23 cellular contexts compared by ENCODE assay signal in genomic region chr17:64087252-64088005, GRCh38. TPM values are rescaled to one million over a fixed set of nuclear protein-coding genes. Genes with fewer than 3 reads are reported as not detected.
DNase-seq lines count a peak whose midpoint lies in the region; ATAC-seq and TF ChIP-seq lines count a peak whose summit lies in the region.
"Had no signal": no experiment of that assay in that cellular context is flagged by ENCODE, and none has a peak within 500 bp of the region (broad histone marks: within the 10 kb centered on the region; RNA-seq: fewer than 3 reads in every experiment).

No MANE protein-coding gene starts in this region.

- peaks cover 53% of the 10 kb centered on the region for H3K4me1 Mint-ChIP-seq in activated CD4-positive, alpha-beta T cell treated with anti-CD3 and anti-CD28 coated beads for 36 hours
- H3K4me1 Mint-ChIP-seq in CD4-positive, alpha-beta memory T cell: peaks cover 42 to 54% (median 52%) of the 10 kb centered on the region in 4 donors
- peaks cover 48% of the 10 kb centered on the region for H3K4me1 Mint-ChIP-seq in T-helper 17 cell

- no peak for TF ChIP-seq CTCF in foreskin keratinocyte (conservative IDR thresholded peaks at IDR 0.05)

- H3K27ac ChIP-seq in CD4-positive, alpha-beta memory T cell (ENCODE audit: low read depth, low read length): no peak overlapping the region
- no peak overlapping the region for H3K27ac ChIP-seq in foreskin keratinocyte
- H3K27ac ChIP-seq: coronary artery, pancreas, right atrium auricular region had no signal

- no peaks in the 10 kb centered on the region for H3K9me3 Mint-ChIP-seq in activated CD4-positive, alpha-beta T cell treated with anti-CD3 and anti-CD28 coated beads for 36 hours (ENCODE audit: low read depth)
- no peaks in the 10 kb centered on the region for H3K9me3 Mint-ChIP-seq in CD4-positive, alpha-beta memory T cell
- H3K9me3 Mint-ChIP-seq: endodermal cell; naive thymus-derived CD8-positive, alpha-beta T cell had no signal

- no peak for ATAC-seq in activated CD4-positive, alpha-beta T cell treated with anti-CD3 and anti-CD28 coated beads for 36 hours
- ATAC-seq in T-helper 17 cell (peak; percentile 49), esophagus mucosa (peak; percentile 38), HG03432 (IDR thresholded peaks at IDR 0.05; ENCODE audit: unreplicated experiment) (no peak), foreskin keratinocyte (no peak)
- ATAC-seq: activated CD4-positive, CD25-positive, alpha-beta regulatory T cell treated with anti-CD3 and anti-CD28 coated beads, Interleukin-2, amount 50 U/mL, for 24 hours; naive thymus-derived CD8-positive, alpha-beta T cell; pancreas had no signal

- H3K9me3 ChIP-seq in CD4-positive, alpha-beta memory T cell (ENCODE audit: control insufficient read depth in 1 of 2, low read length in 2 of 2): no peaks in the 10 kb centered on the region
- no peaks in the 10 kb centered on the region for H3K9me3 ChIP-seq in T-helper 17 cell (ENCODE audit: control insufficient read depth, low read length, poor library complexity, severe bottlenecking)
- H3K9me3 ChIP-seq: Caco-2, pancreas, right atrium auricular region, SK-N-SH had no signal

- no peak for DNase-seq in activated CD4-positive, alpha-beta T cell treated with anti-CD3 and anti-CD28 coated beads for 36 hours
- no peak for DNase-seq in activated CD4-positive, alpha-beta T cell treated with anti-CD3 and anti-CD28 coated beads for 48 hours
- no peak for DNase-seq in CD4-positive, alpha-beta memory T cell
- no peak for DNase-seq in T-helper 17 cell
- DNase-seq in foreskin keratinocyte: no peak
- DNase-seq in islet precursor cell: no peak
- DNase-seq: activated effector memory CD4-positive, alpha-beta T cell treated with anti-CD3 and anti-CD28 coated beads, Interleukin-2, amount 50 U/mL, for 16 hours; amygdala; Caco-2; endodermal cell; head of caudate nucleus; naive thymus-derived CD8-positive, alpha-beta T cell; NCI-H1417 treated with DMSO at 0.1 percent for 48 hours; NCI-H524; pancreas; RPMI8226; SK-N-SH had no signal

- no peak overlapping the region for H3K4me3 Mint-ChIP-seq in activated CD4-positive, alpha-beta T cell treated with anti-CD3 and anti-CD28 coated beads for 36 hours
- peak overlapping the region in 7 of 8 donors; percentile 21 to 83 (median 65) for H3K4me3 Mint-ChIP-seq in CD4-positive, alpha-beta memory T cell
- H3K4me3 Mint-ChIP-seq in T-helper 17 cell: peak overlapping the region; percentile 76
- H3K4me3 Mint-ChIP-seq: B cell; endodermal cell; naive thymus-derived CD8-positive, alpha-beta T cell had no signal

- no peak overlapping the region for H3K4me3 ChIP-seq in CD4-positive, alpha-beta memory T cell (ENCODE audit: low read length in 2 of 2)
- H3K4me3 ChIP-seq: coronary artery, pancreas, right atrium auricular region had no signal

- no peaks in the 10 kb centered on the region for H3K27me3 Mint-ChIP-seq in activated CD4-positive, alpha-beta T cell treated with anti-CD3 and anti-CD28 coated beads for 36 hours
- no peaks in the 10 kb centered on the region for H3K27me3 Mint-ChIP-seq in CD4-positive, alpha-beta memory T cell
- H3K27me3 Mint-ChIP-seq in T-helper 17 cell: no peaks in the 10 kb centered on the region
- H3K27me3 Mint-ChIP-seq: B cell; naive thymus-derived CD8-positive, alpha-beta T cell had no signal

- CTCF ChIA-PET in activated CD4-positive, alpha-beta T cell treated with anti-CD3 and anti-CD28 coated beads for 36 hours (lab: Charles Lee): interaction anchor here (0.7 to 2.4 kb wide), 9 partner anchors 10 to 62 kb away, joined by 3 to 7 read pairs (median 4); partner anchors contain the start of gene ERN1
- CTCF ChIA-PET in CD4-positive, alpha-beta memory T cell (lab: Charles Lee; ENCODE audit: partially characterized antibody): interaction anchor here (0.9 to 2.3 kb wide), 6 partner anchors 40 to 71 kb away, joined by 3 to 6 read pairs (median 4); no protein-coding TSS in a partner anchor

- peak overlapping the region; percentile 52 for H3K27ac Mint-ChIP-seq in activated CD4-positive, alpha-beta T cell treated with anti-CD3 and anti-CD28 coated beads for 36 hours
- H3K27ac Mint-ChIP-seq in CD4-positive, alpha-beta memory T cell: peak overlapping the region in 6 of 7 donors; percentile 77 to 93 (median 86)
- no peak overlapping the region for H3K27ac Mint-ChIP-seq in T-helper 17 cell
- H3K27ac Mint-ChIP-seq: B cell, endodermal cell had no signal

- H3K27me3 ChIP-seq in CD4-positive, alpha-beta memory T cell (ENCODE audit: insufficient read depth, low read length): no peaks in the 10 kb centered on the region
- no peaks in the 10 kb centered on the region for H3K27me3 ChIP-seq in foreskin keratinocyte
- H3K27me3 ChIP-seq: pancreas, right atrium auricular region had no signal

- peaks cover 12% of the 10 kb centered on the region for H3K36me3 Mint-ChIP-seq in activated CD4-positive, alpha-beta T cell treated with anti-CD3 and anti-CD28 coated beads for 36 hours (ENCODE audit: low read depth)
- H3K36me3 Mint-ChIP-seq in CD4-positive, alpha-beta memory T cell: peaks cover 27 to 29% of the 10 kb centered on the region in 2 donors
- H3K36me3 Mint-ChIP-seq in T-helper 17 cell (ENCODE audit: low read depth): peaks cover 5% of the 10 kb centered on the region

- H3K4me1 ChIP-seq in CD4-positive, alpha-beta memory T cell (ENCODE audit: insufficient read depth, low read length): peaks cover 95% of the 10 kb centered on the region
- H3K4me1 ChIP-seq in foreskin keratinocyte: peaks cover 12% of the 10 kb centered on the region

- H3K36me3 ChIP-seq in CD4-positive, alpha-beta memory T cell (ENCODE audit: insufficient read depth, low read length): no peaks in the 10 kb centered on the region
- H3K36me3 ChIP-seq: pancreas, right atrium auricular region had no signal

- POLR2A ChIA-PET in activated CD4-positive, alpha-beta T cell treated with anti-CD3 and anti-CD28 coated beads for 36 hours (lab: Charles Lee): no interaction called here
- POLR2A ChIA-PET in CD4-positive, alpha-beta memory T cell (lab: Charles Lee; ENCODE audit: partially characterized antibody): interaction anchor here (0.5 to 4.6 kb wide), 9 partner anchors 9 to 68 kb away, joined by 3 to 30 read pairs (median 5); partner anchors contain the start of gene ERN1

- intact Hi-C loops in activated CD4-positive, alpha-beta T cell treated with anti-CD3 and anti-CD28 coated beads for 36 hours (cut with DNase I, micrococcal nuclease): no loop called here
- intact Hi-C loops in CD4-positive, alpha-beta memory T cell (cut with micrococcal nuclease): no loop called here

RNA-seq across cellular contexts. Expression of gene ERN1, which starts 42.5 kb away (rescaled TPM):
- total RNA-seq in activated CD4-positive, alpha-beta T cell treated with anti-CD3 and anti-CD28 coated beads for 36 hours: 10 to 100 TPM; 23.7 to 26.8 TPM
- 100 to 1,000 TPM; 163 to 172 TPM for total RNA-seq in CD4-positive, alpha-beta memory T cell
- polyA plus RNA-seq in CD4-positive, alpha-beta memory T cell: 100 to 1,000 TPM in 1 of 2 donors, 10 to 100 TPM in 1; 47.9 to 124 TPM
- total RNA-seq in T-helper 17 cell (100 to 1,000 TPM; 185 to 196 TPM), esophagus mucosa (18.5 TPM), foreskin keratinocyte (5.1 and 5.3 TPM in 2 replicates)
- polyA plus RNA-seq in foreskin keratinocyte: 1.6 and 1.7 TPM in 2 replicates

Comparison
In these comparisons a context has a peak if more than half of its experiments do, and no peak if none do; other contexts are left out.
1. ATAC-seq: peak in T-helper 17 cell (single experiment) and esophagus mucosa (single experiment); none in activated CD4-positive, alpha-beta T cell treated with anti-CD3 and anti-CD28 coated beads for 36 hours (single experiment), HG03432 (single experiment) and foreskin keratinocyte (single experiment).